In genomic region chr2:192328297-192328696, GRCh38 we compare ENCODE assay signal across 25 cellular contexts.
"Had no signal": no experiment of that assay in that cellular context is flagged by ENCODE, and none has a peak within 500 bp of the region (broad histone marks: within the 10 kb centered on the region; RNA-seq: fewer than 3 reads in every experiment).

No MANE protein-coding gene starts in this region.

- DNase-seq: naive thymus-derived CD4-positive, alpha-beta T cell; natural killer cell; occipital lobe; ovary; psoas muscle; right cardiac atrium; right lobe of liver; sigmoid colon; small intestine; stimulated activated CD4-positive, alpha-beta T cell treated with anti-CD3 and anti-CD28 coated beads, Interleukin-15, amount 100 ng/mL, for 24 hours; stimulated activated CD4-positive, alpha-beta T cell treated with anti-CD3 and anti-CD28 coated beads, Interleukin-2, amount 100 ng/mL, for 24 hours; stimulated activated CD4-positive, alpha-beta T cell treated with anti-CD3 and anti-CD28 coated beads, Interleukin-2, amount 100 ng/mL, for 48 hours; stimulated activated CD4-positive, alpha-beta T cell treated with anti-CD3 and anti-CD28 coated beads, Interleukin-4, amount 100 ng/mL, for 24 hours; stimulated activated naive B cell treated with anti-CD40 and anti-IgM and Interleukin-4, amounts not matched to agents 10 μg/mL and 1 μg/mL and 100 μg/mL, for 72 hours; stimulated activated naive CD4-positive, alpha-beta T cell treated with Interleukin-2 at 50 U/mL for 16 hours; stomach; thyroid gland; trophoblast cell; upper lobe of left lung had no signal

- H2AFZ ChIP-seq: neural progenitor cell, parathyroid adenoma had no signal

- H3K4me3 ChIP-seq: neural progenitor cell, ovary, psoas muscle, right lobe of liver, sigmoid colon, stomach, thoracic aorta, thyroid gland, tibial nerve, upper lobe of left lung, vagina had no signal

- H3K4me1 ChIP-seq: parathyroid adenoma, psoas muscle, right lobe of liver, sigmoid colon, stomach, thyroid gland, tibial nerve, upper lobe of left lung, vagina had no signal

- H3K79me2 ChIP-seq: parathyroid adenoma had no signal

- H3K27me3 ChIP-seq: neural progenitor cell, ovary, right lobe of liver, sigmoid colon, stomach, thyroid gland, tibial nerve, upper lobe of left lung, vagina had no signal

- H3K9ac ChIP-seq: neural progenitor cell, parathyroid adenoma had no signal

- H3K4me2 ChIP-seq: neural progenitor cell had no signal

- H3K36me3 ChIP-seq: neural progenitor cell, ovary, right lobe of liver, sigmoid colon, stomach, thoracic aorta, thyroid gland, tibial nerve, upper lobe of left lung, vagina had no signal

- H3K27ac ChIP-seq: neural progenitor cell, ovary, parathyroid adenoma, psoas muscle, right lobe of liver, sigmoid colon, stomach, thoracic aorta, thyroid gland, tibial nerve, upper lobe of left lung, vagina had no signal

- H3K9me3 ChIP-seq: ovary, psoas muscle, right lobe of liver, sigmoid colon, stomach, thoracic aorta, thyroid gland, tibial nerve, upper lobe of left lung, vagina had no signal

- ATAC-seq: naive thymus-derived CD4-positive, alpha-beta T cell; natural killer cell; psoas muscle; right cardiac atrium; right lobe of liver; stimulated activated effector memory CD8-positive, alpha-beta T cell treated with anti-CD3 and anti-CD28 coated beads, Interleukin-12 subunit alpha, Interleukin-12 subunit beta, amount 100 ng/mL, for 72 hours had no signal
